ENCODE assay signal across 8 cellular contexts in genomic region chr3:48435774-48436476, GRCh38. TPM values are rescaled to one million over a fixed set of nuclear protein-coding genes. Genes with fewer than 3 reads are reported as not detected.
DNase-seq lines count a peak whose midpoint lies in the region; ATAC-seq, FAIRE-seq and TF ChIP-seq lines count a peak whose summit lies in the region.

No MANE protein-coding gene starts in this region.

- H3K9me3 Mint-ChIP-seq in WTC11: no peaks in the 10 kb centered on the region

- POLR2A ChIA-PET in A549 (lab: Yijun Ruan, JAX) (interaction anchor here (1.2 to 2.1 kb wide), 4 partner anchors 10 to 162 kb away, joined by 3 to 8 read pairs (median 4); partner anchors contain the start of gene ATRIP), WTC11 (lab: Charles Lee) (interaction anchor here (0.5 to 1.6 kb wide), 11 partner anchors 9 to 571 kb away, joined by 3 to 10 read pairs (median 3); partner anchors contain the start of genes ATRIP, WDR6 and ZNF589)

- no peaks in the 10 kb centered on the region for H4K20me1 ChIP-seq in keratinocyte (ENCODE audit: control insufficient read depth, extremely low read depth, insufficient read depth, low read length)

- TF ChIP-seq CTCF in A549 (IDR thresholded peaks at IDR 0.05) (peak; percentile 98), WTC11 (IDR thresholded peaks at IDR 0.05) (peak; percentile 93), keratinocyte (optimal IDR thresholded peaks at IDR 0.05 in 1 of 3, IDR thresholded peaks at IDR 0.05 in 1 of 3, conservative IDR thresholded peaks at IDR 0.05 in 1 of 3; ENCODE audit: extremely low read depth in 1 of 3, insufficient read depth in 2 of 3, low read length in 3 of 3) (peak in 2 of 3 experiments; percentile 99 to 100)

- H3K4me1 Mint-ChIP-seq in WTC11: peaks cover 34% of the 10 kb centered on the region

- TF ChIP-seq POLR2A in A549 (IDR thresholded peaks at IDR 0.05; ENCODE audit: low read length): no peak
- TF ChIP-seq POLR2A in GM18505 (IDR thresholded peaks at IDR 0.05; ENCODE audit: borderline replicate concordance, extremely low read depth, insufficient read depth, insufficient read length): no peak

- ATAC-seq in A549 (peak; percentile 63 to 71; a peak in 5 of 6 replicates), GM18502 (IDR thresholded peaks at IDR 0.05; ENCODE audit: poor library complexity, unreplicated experiment) (peak; percentile 40), WTC11 (peak; percentile 35), GM18505 (IDR thresholded peaks at IDR 0.05; ENCODE audit: unreplicated experiment) (no peak)

- no peaks in the 10 kb centered on the region for H3K9me1 ChIP-seq in keratinocyte (ENCODE audit: control insufficient read depth, extremely low read depth, insufficient read depth, low read length)

- dilution Hi-C loops in keratinocyte (cut with MboI; ENCODE audit: extremely low pct_ligation_motif_present, low sequenced_read_pairs): loop anchor here (25.0 kb wide), 1 partner anchor 174 kb away; no protein-coding TSS in a partner anchor

- peaks cover 22% of the 10 kb centered on the region for H3K79me2 ChIP-seq in keratinocyte (ENCODE audit: control insufficient read depth, insufficient read depth, low read length)

- TF ChIP-seq RAD21 in A549 (conservative IDR thresholded peaks at IDR 0.05 in 1 of 2, IDR thresholded peaks at IDR 0.05 in 1 of 2): peak; percentile 80 to 85

- H3K4me3 ChIP-seq in A549 (no peak overlapping the region), keratinocyte (ENCODE audit: control insufficient read depth in 2 of 3, extremely low read depth in 1 of 3, insufficient read depth in 2 of 3, low read depth in 1 of 3, low read length in 3 of 3) (no peak overlapping the region)

- H3K36me3 ChIP-seq in keratinocyte (ENCODE audit: control insufficient read depth in 2 of 2, extremely low read depth in 1 of 2, insufficient read depth in 2 of 2, low read length in 2 of 2): peaks cover 4 to 18% of the 10 kb centered on the region in 2 experiments

- H3K4me1 ChIP-seq in A549 (peaks cover 38% of the 10 kb centered on the region; the same call in 2 of the 3 replicates), keratinocyte (ENCODE audit: control insufficient read depth, extremely low read depth, insufficient read depth, low read length) (peaks cover 55% of the 10 kb centered on the region)

- WGBS in A549 (ENCODE audit: missing lambda C conversion rate): 44% methylated on average over 7 of the region's 7 CpGs

- no peaks in the 10 kb centered on the region for H3K27me3 ChIP-seq in keratinocyte (ENCODE audit: control insufficient read depth, extremely low read depth, insufficient read depth, low read length)

- peaks cover 37% of the 10 kb centered on the region for H3K36me3 Mint-ChIP-seq in WTC11

- TF ChIP-seq EP300 in A549 (IDR thresholded peaks at IDR 0.05): no peak

- H3K4me2 ChIP-seq in A549 (no peak overlapping the region), keratinocyte (ENCODE audit: control insufficient read depth, extremely low read depth, insufficient read depth, low read depth, low read length) (peak overlapping the region; percentile 27)

- CTCF ChIA-PET in A549 (lab: Yijun Ruan, JAX) (interaction anchor here (0.5 to 13.6 kb wide), 66 partner anchors 9 to 543 kb away, joined by 3 to 488 read pairs (median 5); partner anchors contain the start of genes ATRIP and ZNF589), WTC11 (lab: Charles Lee) (interaction anchor here (0.6 to 2.8 kb wide), 129 partner anchors 10 to 914 kb away, joined by 3 to 378 read pairs (median 6); partner anchors contain the start of genes ATRIP, CDC25A, CELSR3 and FBXW12)

- FAIRE-seq in A549 (lab: Jason Lieb, UNC) (no peak), keratinocyte (lab: Jason Lieb, UNC) (peak; percentile 94)

- no peaks in the 10 kb centered on the region for H3K27me3 Mint-ChIP-seq in WTC11 (ENCODE audit: low read depth)

- no peak overlapping the region for H3K27ac Mint-ChIP-seq in WTC11

- no peak overlapping the region for H3K9ac ChIP-seq in keratinocyte (ENCODE audit: control insufficient read depth, extremely low read depth, insufficient read depth, low read length)

- no peaks in the 10 kb centered on the region for H3K9me3 ChIP-seq in A549
- H3K9me3 ChIP-seq in keratinocyte (ENCODE audit: control insufficient read depth, low read depth, low read length): no peaks in the 10 kb centered on the region

- H2AFZ ChIP-seq in keratinocyte (ENCODE audit: control insufficient read depth, low read length): no peak overlapping the region

- DNase-seq in A549 (ENCODE audit: low read depth in 1 of 2, low spot score in 1 of 2): peak; percentile 81 to 82
- peak; percentile 32 for DNase-seq in NCI-H2196 treated with DMSO at 0.1 percent for 48 hours (lab: John Stamatoyannopoulos, UW; ENCODE audit: unreplicated experiment)
- peak; percentile 92 for DNase-seq in WTC11 (ENCODE audit: low spot score)
- peak; percentile 78 for DNase-seq in central memory CD4-positive, alpha-beta T cell
- DNase-seq in keratinocyte (ENCODE audit: low read depth, low spot score): no peak
- DNase-seq in stimulated activated CD4-positive, alpha-beta T cell treated with anti-CD3 and anti-CD28 coated beads, Interleukin-15, amount 100 ng/mL, for 24 hours: peak; percentile 88

- H3K27ac ChIP-seq in A549 (no peak overlapping the region), keratinocyte (ENCODE audit: control insufficient read depth, insufficient read depth, low read length) (peak overlapping the region; percentile 36)

- H3K4me3 Mint-ChIP-seq in WTC11: no peak overlapping the region

RNA-seq across cellular contexts. Expression of gene CCDC51, which starts 4.0 kb away (rescaled TPM):
- 19.8 and 22.9 TPM in 2 replicates for polyA plus RNA-seq in A549 (2011; rRNA removed)
- polyA plus RNA-seq in A549 (2012; cell fraction: cytosol; rRNA removed): 26.0 and 26.1 TPM in 2 replicates
- polyA plus RNA-seq in A549 (2012; cell fraction: nucleus; rRNA removed): 17.5 and 19.2 TPM in 2 replicates
- polyA plus RNA-seq in A549 (2017; fragmentation: RNase III; extraction: RNeasy Plus Mini Kit Qiagen cat#74134 plus additional on column Dnase treatment): 24.6 to 26.7 TPM (median 25.7 TPM) in 3 replicates
- polyA minus RNA-seq in A549 (2011; rRNA and poly(A)+ RNA removed): 11.1 and 14.0 TPM in 2 replicates
- 23.9 to 25.1 TPM (median 24.7 TPM) in 3 replicates for total RNA-seq in WTC11 (2021)
- polyA plus RNA-seq in keratinocyte: 27.9 to 28.8 TPM (median 28.4 TPM) in 3 replicates
- polyA plus RNA-seq in keratinocyte (2011; ENCODE audit: low read depth): 13.6 TPM
- 18.9 and 21.4 TPM in 2 replicates for polyA plus RNA-seq in keratinocyte (2011; cell fraction: cytosol; rRNA removed)
- 20.3 and 22.1 TPM in 2 replicates for polyA plus RNA-seq in keratinocyte (2011; cell fraction: nucleus; rRNA removed)
- 14.3 and 21.5 TPM in 2 replicates for polyA plus RNA-seq in keratinocyte (2012; ENCODE audit: low replicate concordance)
- 14.3 to 24.7 TPM (median 19.8 TPM) in 3 replicates for polyA minus RNA-seq in keratinocyte
- 15.3 TPM for polyA minus RNA-seq in keratinocyte (2011; cell fraction: cytosol; rRNA and poly(A)+ RNA removed)
- 5.0 and 8.2 TPM in 2 replicates for polyA minus RNA-seq in keratinocyte (2011; cell fraction: nucleus; rRNA and poly(A)+ RNA removed)

RNA-seq across cellular contexts. Expression of gene TMA7, which starts 4.1 kb away (rescaled TPM):
- polyA plus RNA-seq in A549 (2011; rRNA removed) (139 and 303 TPM in 2 replicates), A549 (2017; fragmentation: RNase III; extraction: RNeasy Plus Mini Kit Qiagen cat#74134 plus additional on column Dnase treatment) (417 to 485 TPM (median 420 TPM) in 3 replicates), keratinocyte (190 to 418 TPM (median 306 TPM) in 3 replicates)
- polyA plus RNA-seq in A549 (2012; cell fraction: cytosol; rRNA removed): 117 and 193 TPM in 2 replicates
- polyA plus RNA-seq in A549 (2012; cell fraction: nucleus; rRNA removed): 29.3 and 61.3 TPM in 2 replicates
- 10.5 and 15.8 TPM in 2 replicates for polyA minus RNA-seq in A549 (2011; rRNA and poly(A)+ RNA removed)
- total RNA-seq in WTC11 (2021): 281 to 318 TPM (median 285 TPM) in 3 replicates
- 59.2 TPM for polyA plus RNA-seq in keratinocyte (2011; ENCODE audit: low read depth)
- polyA plus RNA-seq in keratinocyte (2011; cell fraction: cytosol; rRNA removed): 291 and 312 TPM in 2 replicates
- polyA plus RNA-seq in keratinocyte (2011; cell fraction: nucleus; rRNA removed): 60.6 and 110 TPM in 2 replicates
- polyA plus RNA-seq in keratinocyte (2012; ENCODE audit: low replicate concordance): 311 and 566 TPM in 2 replicates
- 2.3 to 21.0 TPM (median 11.6 TPM) in 3 replicates for polyA minus RNA-seq in keratinocyte
- 84.6 TPM for polyA minus RNA-seq in keratinocyte (2011; cell fraction: cytosol; rRNA and poly(A)+ RNA removed)
- polyA minus RNA-seq in keratinocyte (2011; cell fraction: nucleus; rRNA and poly(A)+ RNA removed): 6.3 and 9.9 TPM in 2 replicates

RNA-seq across cellular contexts. Expression of gene PLXNB1, which starts 6.0 kb away (rescaled TPM):
- polyA plus RNA-seq in A549 (2011; rRNA removed) (10.0 and 12.6 TPM in 2 replicates), A549 (2017; fragmentation: RNase III; extraction: RNeasy Plus Mini Kit Qiagen cat#74134 plus additional on column Dnase treatment) (16.7 to 20.9 TPM (median 20.5 TPM) in 3 replicates), keratinocyte (67.5 to 124 TPM (median 83.0 TPM) in 3 replicates)
- polyA plus RNA-seq in A549 (2012; cell fraction: cytosol; rRNA removed): 11.8 and 15.0 TPM in 2 replicates
- polyA plus RNA-seq in A549 (2012; cell fraction: nucleus; rRNA removed): 87.1 and 98.2 TPM in 2 replicates
- 27.0 and 33.1 TPM in 2 replicates for polyA minus RNA-seq in A549 (2011; rRNA and poly(A)+ RNA removed)
- 119 to 143 TPM (median 125 TPM) in 3 replicates for total RNA-seq in WTC11 (2021)
- polyA plus RNA-seq in keratinocyte (2011; ENCODE audit: low read depth): 78.3 TPM
- 15.3 and 27.8 TPM in 2 replicates for polyA plus RNA-seq in keratinocyte (2011; cell fraction: cytosol; rRNA removed)
- 412 and 505 TPM in 2 replicates for polyA plus RNA-seq in keratinocyte (2011; cell fraction: nucleus; rRNA removed)
- 67.7 and 78.5 TPM in 2 replicates for polyA plus RNA-seq in keratinocyte (2012; ENCODE audit: low replicate concordance)
- 149 to 232 TPM (median 170 TPM) in 3 replicates for polyA minus RNA-seq in keratinocyte
- 90.0 TPM for polyA minus RNA-seq in keratinocyte (2011; cell fraction: cytosol; rRNA and poly(A)+ RNA removed)
- polyA minus RNA-seq in keratinocyte (2011; cell fraction: nucleus; rRNA and poly(A)+ RNA removed): 318 and 338 TPM in 2 replicates

RNA-seq across cellular contexts. Expression of gene ATRIP, which starts 10.6 kb away (rescaled TPM):
- polyA plus RNA-seq in A549 (2011; rRNA removed) (8.5 and 9.4 TPM in 2 replicates), A549 (2017; fragmentation: RNase III; extraction: RNeasy Plus Mini Kit Qiagen cat#74134 plus additional on column Dnase treatment) (5.8 to 6.6 TPM (median 6.1 TPM) in 3 replicates), keratinocyte (8.6 to 9.7 TPM (median 9.1 TPM) in 3 replicates)
- polyA plus RNA-seq in A549 (2012; cell fraction: cytosol; rRNA removed): 8.6 and 8.9 TPM in 2 replicates
- 21.4 and 21.5 TPM in 2 replicates for polyA plus RNA-seq in A549 (2012; cell fraction: nucleus; rRNA removed)
- 12.5 and 13.1 TPM in 2 replicates for polyA minus RNA-seq in A549 (2011; rRNA and poly(A)+ RNA removed)
- total RNA-seq in WTC11 (2021): 15.5 to 18.2 TPM (median 15.6 TPM) in 3 replicates
- 2.1 TPM for polyA plus RNA-seq in keratinocyte (2011; ENCODE audit: low read depth)
- 7.6 and 9.1 TPM in 2 replicates for polyA plus RNA-seq in keratinocyte (2011; cell fraction: cytosol; rRNA removed)
- polyA plus RNA-seq in keratinocyte (2011; cell fraction: nucleus; rRNA removed): 13.1 and 13.9 TPM in 2 replicates
- 5.1 and 8.2 TPM in 2 replicates for polyA plus RNA-seq in keratinocyte (2012; ENCODE audit: low replicate concordance)
- polyA minus RNA-seq in keratinocyte: 10.4 to 15.1 TPM (median 15.0 TPM) in 3 replicates
- 7.1 TPM for polyA minus RNA-seq in keratinocyte (2011; cell fraction: cytosol; rRNA and poly(A)+ RNA removed)
- polyA minus RNA-seq in keratinocyte (2011; cell fraction: nucleus; rRNA and poly(A)+ RNA removed): 6.3 and 11.2 TPM in 2 replicates

Comparison
In these comparisons a context has a peak if more than half of its experiments do, and no peak if none do; other contexts are left out.
1. Of the 8 proteins assayed by ChIP-seq in both WTC11 and A549: peak only in WTC11: USF2; only in A549: none; in both: CTCF; in neither: 6.